1 cellular context compared by ENCODE assay signal in genomic region chr13:46146898-46147297, GRCh38.
TF ChIP-seq lines count a peak whose summit lies in the region.

No MANE protein-coding gene starts in this region.

TF ChIP-seq in GM12891, 5 proteins besides CTCF, POLR2A, EP300 and RAD21:
- no peak for TF ChIP-seq PAX5 (IDR thresholded peaks at IDR 0.05; ENCODE audit: insufficient read depth, low read length, severe bottlenecking)
- TF ChIP-seq SPI1 (IDR thresholded peaks at IDR 0.05; ENCODE audit: low read depth, low read length): no peak
- no peak for TF ChIP-seq POU2F2 (IDR thresholded peaks at IDR 0.05; ENCODE audit: low read depth, low read length)
- no peak for TF ChIP-seq TAF1 (IDR thresholded peaks at IDR 0.05; ENCODE audit: low read depth, low read length)
- TF ChIP-seq POLR2AphosphoS5 (IDR thresholded peaks at IDR 0.05; ENCODE audit: low read depth, low read length): no peak
